In the genomic region with DNA sequence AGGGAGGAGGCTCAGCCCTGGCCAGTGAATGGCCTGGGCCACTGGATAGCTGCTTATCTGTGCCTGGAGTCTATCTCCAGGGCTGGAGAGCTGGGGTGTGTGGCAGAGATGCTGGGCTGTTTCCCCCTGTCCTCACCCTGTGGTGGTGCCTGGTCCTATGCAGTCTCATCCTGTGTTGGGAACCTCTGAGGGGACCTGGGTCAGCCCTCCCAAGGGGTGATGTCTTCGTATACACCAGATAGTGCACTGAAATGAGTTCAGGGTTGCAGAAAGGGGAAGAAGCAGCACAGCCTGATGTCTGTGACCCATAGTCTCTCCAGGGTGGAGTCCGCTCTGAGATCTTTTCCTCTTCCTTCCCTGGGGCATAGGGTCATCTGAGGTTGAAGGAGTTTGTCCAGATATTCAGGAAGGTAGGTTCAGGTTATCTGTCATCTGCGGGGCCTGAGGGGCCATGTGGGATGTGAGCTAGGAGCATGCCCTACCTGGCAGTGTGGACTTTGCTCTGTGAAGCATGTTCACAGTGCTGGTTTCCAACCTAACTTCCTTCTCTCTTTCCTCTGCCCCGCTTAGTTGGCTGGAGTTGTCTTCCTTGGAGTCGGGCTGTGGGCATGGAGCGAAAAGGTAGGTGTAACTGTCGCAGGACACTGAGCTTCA, we compare ENCODE assay signal across 10 cellular contexts. TPM values are rescaled to one million over a fixed set of nuclear protein-coding genes. Genes with fewer than 3 reads are reported as not detected.
A peak's percentile ranks its signal among the peaks of the same experiment; 100 is the strongest.
DNase-seq lines count a peak whose midpoint lies in the region; ATAC-seq and TF ChIP-seq lines count a peak whose summit lies in the region.
"Had no signal": no experiment of that assay in that cellular context is flagged by ENCODE, and none has a peak within 500 bp of the region (broad histone marks: within the 10 kb centered on the region; RNA-seq: fewer than 3 reads in every experiment).

No MANE protein-coding gene starts in this region.

- CTCF ChIA-PET in activated naive CD4-positive, alpha-beta T cell treated with anti-CD3 and anti-CD28 coated beads, Interleukin-2, amount 10 ng/mL, durations not matched to agents 7 days and 5 days (lab: Charles Lee): interaction anchor here (0.7 to 21.2 kb wide), 9 partner anchors 8 to 126 kb away, joined by 3 to 986 read pairs (median 11); a partner anchor contains a TSS

- no peaks in the 10 kb centered on the region for H3K9me3 ChIP-seq in lung (ENCODE audit: control insufficient read depth in 2 of 2, insufficient read depth in 1 of 2, low read length in 1 of 2)
- H3K9me3 ChIP-seq in upper lobe of right lung: no peaks in the 10 kb centered on the region

- TF ChIP-seq CTCF in lung (IDR thresholded peaks at IDR 0.05; ENCODE audit: control extremely low read depth, extremely low read depth): no peak
- no peak for TF ChIP-seq CTCF in upper lobe of right lung (IDR thresholded peaks at IDR 0.05)

- peaks cover 61% of the 10 kb centered on the region for H3K36me3 Mint-ChIP-seq in activated naive CD4-positive, alpha-beta T cell treated with anti-CD3 and anti-CD28 coated beads, Interleukin-2, amount 10 ng/mL, durations not matched to agents 7 days and 5 days

- H3K4me1 ChIP-seq in lung (ENCODE audit: control insufficient read depth in 2 of 2, insufficient read depth in 2 of 2, low read length in 2 of 2) (peaks cover 21 to 65% of the 10 kb centered on the region in 2 donors), upper lobe of right lung (peaks cover 90% of the 10 kb centered on the region)

- 35 to 54% methylated on average over 7 of the region's 7 CpGs for WGBS in lung, 2 donors

- no peaks in the 10 kb centered on the region for H3K27me3 Mint-ChIP-seq in activated naive CD4-positive, alpha-beta T cell treated with anti-CD3 and anti-CD28 coated beads, Interleukin-2, amount 10 ng/mL, durations not matched to agents 7 days and 5 days

- no peaks in the 10 kb centered on the region for H3K9me3 Mint-ChIP-seq in activated naive CD4-positive, alpha-beta T cell treated with anti-CD3 and anti-CD28 coated beads, Interleukin-2, amount 10 ng/mL, durations not matched to agents 7 days and 5 days

- H3K27ac Mint-ChIP-seq in activated naive CD4-positive, alpha-beta T cell treated with anti-CD3 and anti-CD28 coated beads, Interleukin-2, amount 10 ng/mL, durations not matched to agents 7 days and 5 days: peak overlapping the region; percentile 88

- H3K4me3 ChIP-seq in lung (no peak overlapping the region), upper lobe of right lung (no peak overlapping the region)

- H3K36me3 ChIP-seq in lung (ENCODE audit: control insufficient read depth in 2 of 2, insufficient read depth in 2 of 2, low read length in 2 of 2): peaks cover 0 to 21% of the 10 kb centered on the region in 2 donors
- H3K36me3 ChIP-seq in upper lobe of right lung: peaks cover 41% of the 10 kb centered on the region

- H3K4me3 Mint-ChIP-seq in activated naive CD4-positive, alpha-beta T cell treated with anti-CD3 and anti-CD28 coated beads, Interleukin-2, amount 10 ng/mL, durations not matched to agents 7 days and 5 days: no peak overlapping the region

- peaks cover 77% of the 10 kb centered on the region for H3K4me1 Mint-ChIP-seq in activated naive CD4-positive, alpha-beta T cell treated with anti-CD3 and anti-CD28 coated beads, Interleukin-2, amount 10 ng/mL, durations not matched to agents 7 days and 5 days

- no peak for ATAC-seq in lung (ENCODE audit: insufficient read depth, low FRiP score)
- peak; percentile 49 for ATAC-seq in upper lobe of right lung
- ATAC-seq in HG03280 (IDR thresholded peaks at IDR 0.05; ENCODE audit: unreplicated experiment): no peak

- H3K27me3 ChIP-seq in lung (ENCODE audit: control insufficient read depth, insufficient read depth) (no peaks in the 10 kb centered on the region), upper lobe of right lung (no peaks in the 10 kb centered on the region)

- intact Hi-C loops in upper lobe of right lung (cut with DNase I): no loop called here

- H3K27ac ChIP-seq in caudate nucleus (ENCODE audit: low read depth, low read length) (peak overlapping the region; percentile 82), lung (ENCODE audit: low read depth in 1 of 2, low read length in 1 of 2) (peak overlapping the region; percentile 40 to 86), upper lobe of right lung (peak overlapping the region; percentile 65)

- no peak for DNase-seq in activated naive CD4-positive, alpha-beta T cell treated with anti-CD3 and anti-CD28 coated beads, Interleukin-2, amount 10 ng/mL, durations not matched to agents 7 days and 5 days
- no peak for DNase-seq in activated naive CD4-positive, alpha-beta T cell (lab: John Stamatoyannopoulos, UW)
- DNase-seq in caudate nucleus (lab: John Stamatoyannopoulos, UW) (no peak), lung (ENCODE audit: low spot score) (no peak), upper lobe of right lung (no peak), NCI-H128 (lab: John Stamatoyannopoulos, UW; ENCODE audit: unreplicated experiment) (no peak), NCI-H526 treated with DMSO at 0.1 percent for 48 hours (lab: John Stamatoyannopoulos, UW) (no peak)
- DNase-seq: activated T-cell treated with anti-CD3 and anti-CD28 coated beads, Interleukin-2, amount 50 U/mL, for 1 hour had no signal

RNA-seq across cellular contexts. Expression of a gene that starts 33.4 kb away (rescaled TPM):
- total RNA-seq in lung (under 1 TPM; 0.12 to 0.28 TPM), upper lobe of right lung (0.43 TPM)
- polyA plus RNA-seq in lung: under 1 TPM; 0.20 to 0.23 TPM
- polyA plus RNA-seq: BJ had no signal

RNA-seq across cellular contexts. Expression of a gene that starts 50.2 kb away (rescaled TPM):
- total RNA-seq in lung (100 to 1,000 TPM in 1 of 2 donors, 10 to 100 TPM in 1; 67.3 to 164 TPM), upper lobe of right lung (157 TPM)
- 100 to 1,000 TPM in 1 of 2 donors, 10 to 100 TPM in 1; 40.9 to 187 TPM for polyA plus RNA-seq in lung
